In the genomic region with DNA sequence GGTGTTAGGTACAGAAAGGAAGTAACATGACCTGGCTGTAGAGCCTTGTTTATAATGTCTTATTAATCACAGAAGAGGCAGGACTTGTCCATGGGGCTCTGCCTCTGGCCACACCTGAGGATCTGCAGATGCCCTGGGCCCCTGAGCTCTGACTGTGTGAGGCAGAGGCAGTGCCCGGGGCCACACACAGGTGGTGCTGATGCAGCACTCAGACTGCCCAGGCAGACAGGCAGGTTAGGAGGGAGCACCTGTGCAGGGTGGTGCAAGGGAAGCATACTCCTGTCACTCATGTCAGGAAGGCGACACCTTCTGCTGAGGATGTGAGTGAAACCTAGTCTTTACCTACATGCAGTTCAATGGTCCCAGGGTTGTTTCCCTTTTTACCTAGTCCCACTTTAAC, we compare ENCODE assay signal across 15 cellular contexts.
DNase-seq lines count a peak whose midpoint lies in the region; ATAC-seq, FAIRE-seq and TF ChIP-seq lines count a peak whose summit lies in the region.
"Had no signal": no experiment of that assay in that cellular context is flagged by ENCODE, and none has a peak within 500 bp of the region (broad histone marks: within the 10 kb centered on the region; RNA-seq: fewer than 3 reads in every experiment).

No MANE protein-coding gene starts in this region.

- H3K4me2 ChIP-seq in neural cell (ENCODE audit: low read length) = no peak overlapping the region

- no peaks in the 10 kb centered on the region for H3K9me3 ChIP-seq in neural cell (ENCODE audit: low read length)
- H3K9me3 ChIP-seq: Caco-2, right atrium auricular region had no signal

- no peaks in the 10 kb centered on the region for H4K20me1 ChIP-seq in neural cell (ENCODE audit: insufficient read depth)

- TF ChIP-seq RAD21 in neural cell (conservative IDR thresholded peaks at IDR 0.05) = no peak

- H3K27me3 ChIP-seq in neural cell (ENCODE audit: insufficient read depth, low read depth, low read length) = no peaks in the 10 kb centered on the region
- H3K27me3 ChIP-seq: right atrium auricular region had no signal

- FAIRE-seq in RCC 7860 (lab: Jason Lieb, UNC) = no peak
- FAIRE-seq: astrocyte had no signal

- no peaks in the 10 kb centered on the region for H3K9me2 ChIP-seq in neural cell (ENCODE audit: insufficient read depth, low read length)

- TF ChIP-seq EP300 in neural cell (conservative IDR thresholded peaks at IDR 0.05; ENCODE audit: poor library complexity, severe bottlenecking) = no peak

- peak; percentile 7 for DNase-seq in DMS 273 (lab: John Stamatoyannopoulos, UW; ENCODE audit: unreplicated experiment)
- no peak for DNase-seq in DMS 273 treated with DMSO at 0.1 percent for 48 hours (lab: John Stamatoyannopoulos, UW)
- DNase-seq in SW480 (ENCODE audit: low spot score) = peak; percentile 36
- no peak for DNase-seq in amygdala (lab: John Stamatoyannopoulos, UW)
- no peak for DNase-seq in RCC 7860 (ENCODE audit: low spot score)
- no peak for DNase-seq in stimulated activated CD4-positive, alpha-beta T cell treated with anti-CD3 and anti-CD28 coated beads, Interleukin-12 subunit alpha, Interleukin-12 subunit beta, amount 100 ng/mL, for 4 hours
- DNase-seq: hippocampal formation, midbrain, SIG-M5 had no signal

- H3K27ac ChIP-seq in neural cell (ENCODE audit: low read length) = no peak overlapping the region
- H3K27ac ChIP-seq: 22Rv1, right atrium auricular region had no signal

- H3K9ac ChIP-seq in neural cell (ENCODE audit: low read length) = no peak overlapping the region

- H3F3A ChIP-seq in neural cell (ENCODE audit: insufficient read depth, low read length, poor library complexity, severe bottlenecking) = no peaks in the 10 kb centered on the region

- H3K4me3 ChIP-seq in neural cell (ENCODE audit: low read length) = peak overlapping the region; percentile 6
- H3K4me3 ChIP-seq: right atrium auricular region had no signal

- TF ChIP-seq CTCF in neural cell (IDR thresholded peaks at IDR 0.05; ENCODE audit: poor library complexity, severe bottlenecking) = no peak

- no peaks in the 10 kb centered on the region for H3K79me2 ChIP-seq in neural cell (replicated peaks; ENCODE audit: insufficient read depth, low read length)

- H3K36me3 ChIP-seq in neural cell (ENCODE audit: insufficient read depth, low read length) = no peaks in the 10 kb centered on the region
- H3K36me3 ChIP-seq: right atrium auricular region had no signal

- H2AFZ ChIP-seq in neural cell (ENCODE audit: low read depth, low read length) = no peak overlapping the region

- peak; percentile 67 for ATAC-seq in HG03442 (IDR thresholded peaks at IDR 0.05; ENCODE audit: unreplicated experiment)

TF ChIP-seq in neural cell, 6 proteins besides CTCF, POLR2A, EP300 and RAD21:
- TF ChIP-seq, protein P1, sequence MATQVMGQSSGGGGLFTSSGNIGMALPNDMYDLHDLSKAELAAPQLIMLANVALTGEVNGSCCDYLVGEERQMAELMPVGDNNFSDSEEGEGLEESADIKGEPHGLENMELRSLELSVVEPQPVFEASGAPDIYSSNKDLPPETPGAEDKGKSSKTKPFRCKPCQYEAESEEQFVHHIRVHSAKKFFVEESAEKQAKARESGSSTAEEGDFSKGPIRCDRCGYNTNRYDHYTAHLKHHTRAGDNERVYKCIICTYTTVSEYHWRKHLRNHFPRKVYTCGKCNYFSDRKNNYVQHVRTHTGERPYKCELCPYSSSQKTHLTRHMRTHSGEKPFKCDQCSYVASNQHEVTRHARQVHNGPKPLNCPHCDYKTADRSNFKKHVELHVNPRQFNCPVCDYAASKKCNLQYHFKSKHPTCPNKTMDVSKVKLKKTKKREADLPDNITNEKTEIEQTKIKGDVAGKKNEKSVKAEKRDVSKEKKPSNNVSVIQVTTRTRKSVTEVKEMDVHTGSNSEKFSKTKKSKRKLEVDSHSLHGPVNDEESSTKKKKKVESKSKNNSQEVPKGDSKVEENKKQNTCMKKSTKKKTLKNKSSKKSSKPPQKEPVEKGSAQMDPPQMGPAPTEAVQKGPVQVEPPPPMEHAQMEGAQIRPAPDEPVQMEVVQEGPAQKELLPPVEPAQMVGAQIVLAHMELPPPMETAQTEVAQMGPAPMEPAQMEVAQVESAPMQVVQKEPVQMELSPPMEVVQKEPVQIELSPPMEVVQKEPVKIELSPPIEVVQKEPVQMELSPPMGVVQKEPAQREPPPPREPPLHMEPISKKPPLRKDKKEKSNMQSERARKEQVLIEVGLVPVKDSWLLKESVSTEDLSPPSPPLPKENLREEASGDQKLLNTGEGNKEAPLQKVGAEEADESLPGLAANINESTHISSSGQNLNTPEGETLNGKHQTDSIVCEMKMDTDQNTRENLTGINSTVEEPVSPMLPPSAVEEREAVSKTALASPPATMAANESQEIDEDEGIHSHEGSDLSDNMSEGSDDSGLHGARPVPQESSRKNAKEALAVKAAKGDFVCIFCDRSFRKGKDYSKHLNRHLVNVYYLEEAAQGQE (IDR thresholded peaks at IDR 0.05; ENCODE audit: borderline replicate concordance) = no peak
- TF ChIP-seq SMC3 (conservative IDR thresholded peaks at IDR 0.05; ENCODE audit: poor library complexity) = no peak
- TF ChIP-seq TAF1 (IDR thresholded peaks at IDR 0.05; ENCODE audit: low read depth) = no peak
- no peak for TF ChIP-seq EZH2 (IDR thresholded peaks at IDR 0.05; ENCODE audit: borderline replicate concordance, insufficient read depth, low read length, poor library complexity, severe bottlenecking)
- TF ChIP-seq POLR2AphosphoS5 (IDR thresholded peaks at IDR 0.05) = no peak
- TF ChIP-seq MXI1 (conservative IDR thresholded peaks at IDR 0.05; ENCODE audit: poor library complexity, severe bottlenecking) = no peak

Comparison
In these comparisons a context has a peak if more than half of its experiments do, and no peak if none do; other contexts are left out.
1. DNase-seq: peak in DMS 273 (single experiment) and SW480 (single experiment); none in DMS 273 treated with DMSO at 0.1 percent for 48 hours (single experiment), amygdala (0 of 56), RCC 7860 (single experiment) and stimulated activated CD4-positive, alpha-beta T cell treated with anti-CD3 and anti-CD28 coated beads, Interleukin-12 subunit alpha, Interleukin-12 subunit beta, amount 100 ng/mL, for 4 hours (single experiment).